23 cellular contexts compared by ENCODE assay signal in the genomic region with DNA sequence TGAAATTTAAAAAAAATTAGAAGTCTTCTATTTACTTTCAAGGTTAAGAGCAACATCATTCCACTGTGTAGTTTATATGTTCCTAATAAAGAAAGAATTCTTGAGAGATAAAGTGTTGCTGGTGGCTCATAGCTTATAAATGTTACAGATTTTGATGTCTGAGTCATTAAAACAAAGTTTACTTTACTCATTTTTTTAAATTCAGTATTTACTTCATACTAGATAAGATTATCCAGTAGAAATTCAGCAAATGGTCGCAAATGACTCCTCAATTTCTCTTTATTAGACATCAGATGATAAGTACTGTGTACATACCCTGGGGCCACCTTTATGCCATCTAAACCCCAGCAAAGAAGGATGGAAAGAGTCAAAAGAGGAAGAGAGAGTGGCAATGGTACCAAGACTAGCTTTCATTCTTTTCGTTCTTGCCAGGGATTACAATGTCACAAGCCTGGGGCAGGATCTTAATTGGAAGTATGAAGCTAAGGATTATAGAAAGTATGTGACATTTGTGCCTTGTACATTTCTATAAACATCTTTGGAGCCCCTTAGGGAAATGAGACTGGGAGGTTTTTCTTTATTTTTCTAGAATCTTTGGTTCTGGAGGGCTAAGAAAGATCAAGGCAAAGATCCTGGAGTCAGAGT.
A peak's percentile ranks its signal among the peaks of the same experiment; 100 is the strongest.
DNase-seq lines count a peak whose midpoint lies in the region; ATAC-seq and TF ChIP-seq lines count a peak whose summit lies in the region.
"Had no signal": no experiment of that assay in that cellular context is flagged by ENCODE, and none has a peak within 500 bp of the region (broad histone marks: within the 10 kb centered on the region; RNA-seq: fewer than 3 reads in every experiment).

No MANE protein-coding gene starts in this region.

- peak overlapping the region; percentile 93 for H3K4me2 ChIP-seq in IMR-90 (ENCODE audit: low read depth, low read length)

- H3K27ac ChIP-seq in IMR-90 (ENCODE audit: insufficient read depth, low read length): peak overlapping the region; percentile 100
- no peak overlapping the region for H3K27ac ChIP-seq in ovary
- H3K27ac ChIP-seq: body of pancreas, heart right ventricle had no signal

- H2AK5ac ChIP-seq in IMR-90 (ENCODE audit: low read depth, low read length): peak overlapping the region; percentile 100

- H3K27ac Mint-ChIP-seq in chondrocyte (ENCODE audit: unreplicated experiment): peak overlapping the region; percentile 45
- H3K27ac Mint-ChIP-seq: activated CD8-positive, alpha-beta T cell treated with anti-CD3 and anti-CD28 coated beads, Interleukin-2, amount 10 ng/mL, durations not matched to agents 7 days and 5 days; activated naive CD4-positive, alpha-beta T cell treated with anti-CD3 and anti-CD28 coated beads for 36 hours; activated T-cell treated with anti-CD3 and anti-CD28 coated beads, Interleukin-2, amount 50 U/mL, for 24 hours; immature natural killer cell; T-helper 2 cell treated with Interferon-gamma antibody and Interleukin-4, amounts not matched to agents 5 μg/mL and 100 μg/mL, for 36 hours had no signal

- peak overlapping the region; percentile 100 for H3K4ac ChIP-seq in IMR-90 (ENCODE audit: low read depth, low read length)

- H4K5ac ChIP-seq in IMR-90 (ENCODE audit: low read depth, low read length): peak overlapping the region; percentile 99

- peak overlapping the region; percentile 97 for H3K56ac ChIP-seq in IMR-90 (ENCODE audit: extremely low read depth, insufficient read depth, low read length)

- peak overlapping the region; percentile 100 for H2BK120ac ChIP-seq in IMR-90 (ENCODE audit: low read depth, low read length)

- TF ChIP-seq RAD21 in IMR-90 (IDR thresholded peaks at IDR 0.05; ENCODE audit: low read length): no peak

- H3K4me1 ChIP-seq in IMR-90 (ENCODE audit: control insufficient read depth, insufficient read depth, low read length) (peaks cover 18% of the 10 kb centered on the region), ovary (ENCODE audit: insufficient read depth) (no peaks in the 10 kb centered on the region)
- H3K4me1 ChIP-seq: body of pancreas had no signal

- H3K9me3 ChIP-seq in IMR-90 (ENCODE audit: control insufficient read depth, insufficient read depth, low read length) (no peaks in the 10 kb centered on the region), ovary (no peaks in the 10 kb centered on the region)
- H3K9me3 ChIP-seq: body of pancreas, heart right ventricle had no signal

- H3K27me3 Mint-ChIP-seq in chondrocyte (ENCODE audit: low read depth): no peaks in the 10 kb centered on the region
- H3K27me3 Mint-ChIP-seq: activated T-cell treated with anti-CD3 and anti-CD28 coated beads, Interleukin-2, amount 50 U/mL, for 24 hours had no signal

- H3K18ac ChIP-seq in IMR-90 (ENCODE audit: low read depth, low read length): peak overlapping the region; percentile 100

- peak; percentile 20 for DNase-seq in AG08396 (ENCODE audit: low spot score)
- peak; percentile 87 for DNase-seq in IMR-90
- no peak for DNase-seq in chondrocyte (ENCODE audit: low spot score)
- DNase-seq in kidney glomerular epithelial cell (lab: John Stamatoyannopoulos, UW): peak; percentile 12
- no peak for DNase-seq in ovary
- no peak for DNase-seq in C1 segment of cervical spinal cord (lab: John Stamatoyannopoulos, UW)
- no peak for DNase-seq in GM10248 (ENCODE audit: extremely low spot score)
- DNase-seq: activated CD8-positive, alpha-beta T cell treated with anti-CD3 and anti-CD28 coated beads, Interleukin-2, amount 10 ng/mL, durations not matched to agents 7 days and 5 days; activated naive CD4-positive, alpha-beta T cell treated with anti-CD3 and anti-CD28 coated beads for 36 hours; activated T-cell treated with anti-CD3 and anti-CD28 coated beads, Interleukin-2, amount 50 U/mL, for 24 hours; body of pancreas; dermis blood vessel endothelial cell; GDM1; H7; heart right ventricle; immature natural killer cell; NCI-H2107; NCI-H524 treated with DMSO at 0.1 percent for 48 hours; retina; substantia nigra had no signal

- in situ Hi-C loops in IMR-90 (cut with MboI; ENCODE audit: low sequenced_read_pairs): no loop called here

- peak overlapping the region; percentile 100 for H2BK20ac ChIP-seq in IMR-90 (ENCODE audit: low read depth, low read length)

- TF ChIP-seq CTCF in IMR-90 (conservative IDR thresholded peaks at IDR 0.05; ENCODE audit: low read depth, low read length) (no peak), chondrocyte (IDR thresholded peaks at IDR 0.05) (no peak), ovary (IDR thresholded peaks at IDR 0.05) (no peak), GM10248 (IDR thresholded peaks at IDR 0.05; ENCODE audit: control extremely low read depth, extremely low read depth, low read depth, missing control alignments) (no peak)

- H3K4me3 ChIP-seq in IMR-90 (ENCODE audit: insufficient read depth, low read depth, low read length) (peak overlapping the region; percentile 46; the same call in 1 of the 2 replicates), ovary (no peak overlapping the region)
- H3K4me3 ChIP-seq: body of pancreas, GM12878, heart right ventricle had no signal

- dilution Hi-C loops in IMR-90 (cut with HindIII; ENCODE audit: low sequenced_read_pairs, unreplicated experiment): no loop called here

- H3K36me3 Mint-ChIP-seq in chondrocyte (ENCODE audit: low read depth): no peaks in the 10 kb centered on the region
- H3K36me3 Mint-ChIP-seq: immature natural killer cell had no signal

- no peaks in the 10 kb centered on the region for H3K27me3 ChIP-seq in IMR-90 (ENCODE audit: control insufficient read depth, insufficient read depth, low read length)
- no peaks in the 10 kb centered on the region for H3K27me3 ChIP-seq in ovary
- H3K27me3 ChIP-seq: body of pancreas, heart right ventricle had no signal

- peak overlapping the region; percentile 37 for H2AK9ac ChIP-seq in IMR-90 (replicated peaks; ENCODE audit: low read depth, low read length, poor library complexity)

- H3K23ac ChIP-seq in IMR-90 (ENCODE audit: low read depth, low read length): peak overlapping the region; percentile 100

- H3K9ac ChIP-seq in IMR-90 (ENCODE audit: low read depth, low read length): peak overlapping the region; percentile 82

- H2BK5ac ChIP-seq in IMR-90 (ENCODE audit: low read depth, low read length, poor library complexity, severe bottlenecking): peak overlapping the region; percentile 100

- H3K36me3 ChIP-seq in IMR-90 (ENCODE audit: control insufficient read depth, insufficient read depth, low read length) (peaks cover 9% of the 10 kb centered on the region), ovary (no peaks in the 10 kb centered on the region)
- H3K36me3 ChIP-seq: heart right ventricle had no signal

- peak overlapping the region; percentile 97 for H2BK15ac ChIP-seq in IMR-90 (ENCODE audit: low read depth, low read length)

- no peaks in the 10 kb centered on the region for H4K20me1 ChIP-seq in IMR-90 (ENCODE audit: insufficient read depth, low read length)

- H3K79me1 ChIP-seq in IMR-90 (ENCODE audit: low read depth in 1 of 2, low read length in 2 of 2): peaks cover 28 to 41% of the 10 kb centered on the region in 2 experiments; a peak in 3 of 4 replicates

- peaks cover 31% of the 10 kb centered on the region for H3K4me1 Mint-ChIP-seq in chondrocyte (ENCODE audit: low read depth)
- H3K4me1 Mint-ChIP-seq: immature natural killer cell had no signal

- peak overlapping the region; percentile 100 for H3K14ac ChIP-seq in IMR-90 (replicated peaks; ENCODE audit: low read depth, low read length)

- POLR2A ChIA-PET in IMR-90 (lab: Charles Lee; ENCODE audit: unreplicated experiment) (interaction anchor here (0.8 to 1.1 kb wide), 2 partner anchors 71 to 372 kb away, joined by 3 read pairs; no protein-coding TSS in a partner anchor), GM10248 (lab: Yijun Ruan, JAX) (no interaction called here)

- H2AFZ ChIP-seq in IMR-90 (replicated peaks; ENCODE audit: low read length, poor library complexity): no peak overlapping the region

- no peak for TF ChIP-seq POLR2A in IMR-90 (IDR thresholded peaks at IDR 0.05; ENCODE audit: low read depth, low read length)
- TF ChIP-seq POLR2A in ovary (IDR thresholded peaks at IDR 0.05): no peak

- CTCF ChIA-PET in IMR-90 (lab: Yijun Ruan, JAX): interaction anchor here (0.6 to 1.5 kb wide), 3 partner anchors 11 to 226 kb away, joined by 3 to 6 read pairs (median 3); no protein-coding TSS in a partner anchor
- CTCF ChIA-PET in GM10248 (lab: Yijun Ruan, JAX): no interaction called here

- TF ChIP-seq EP300 in ovary (IDR thresholded peaks at IDR 0.05): no peak

- no peak overlapping the region for H3K4me3 Mint-ChIP-seq in chondrocyte (ENCODE audit: unreplicated experiment)
- H3K4me3 Mint-ChIP-seq: activated CD8-positive, alpha-beta T cell treated with anti-CD3 and anti-CD28 coated beads, Interleukin-2, amount 10 ng/mL, durations not matched to agents 7 days and 5 days; activated naive CD4-positive, alpha-beta T cell treated with anti-CD3 and anti-CD28 coated beads for 36 hours; activated T-cell treated with anti-CD3 and anti-CD28 coated beads, Interleukin-2, amount 50 U/mL, for 24 hours; immature natural killer cell; T-helper 2 cell treated with Interferon-gamma antibody and Interleukin-4, amounts not matched to agents 5 μg/mL and 100 μg/mL, for 36 hours had no signal

- H4K8ac ChIP-seq in IMR-90 (ENCODE audit: low read depth in 2 of 2, low read length in 2 of 2): peak overlapping the region; percentile 99

- intact Hi-C loops in IMR-90 (cut with micrococcal nuclease) (loop anchor here (1.0 to 5.0 kb wide), 5 partner anchors 49 to 518 kb away; no protein-coding TSS in a partner anchor), ovary (cut with DNase I) (no loop called here)

- H4K91ac ChIP-seq in IMR-90 (ENCODE audit: insufficient read depth, low read depth, low read length): peak overlapping the region; percentile 100

- H3K9me1 ChIP-seq in IMR-90 (ENCODE audit: insufficient read depth, low read length): 0 out of 2 replicates have a peak, but pooled peaks cover 8% of the 10 kb centered on the region

- H3K9me3 Mint-ChIP-seq in chondrocyte (ENCODE audit: low read depth): no peaks in the 10 kb centered on the region

- ATAC-seq in IMR-90 (ENCODE audit: low read depth): peak; percentile 77
- no peak for ATAC-seq in GM18907 (IDR thresholded peaks at IDR 0.05; ENCODE audit: unreplicated experiment)
- ATAC-seq: activated CD8-positive, alpha-beta T cell treated with anti-CD3 and anti-CD28 coated beads, Interleukin-2, amount 10 ng/mL, durations not matched to agents 7 days and 5 days; body of pancreas; GM12878; heart right ventricle had no signal

- no TSS peak for BruUV-seq in IMR-90 (replicated peaks; lab: Mats Ljungman, UMichigan)

- WGBS in IMR-90 (ENCODE audit: extremely low coverage in 2 of 2, insufficient read length in 1 of 2), 2 experiments: no CpG with 5 or more reads among the region's 2 CpGs
- 23 to 40% (median 26%) methylated on average over 2 of the region's 2 CpGs for WGBS in ovary, 3 donors

TF ChIP-seq in IMR-90, 13 proteins besides CTCF, POLR2A, EP300 and RAD21 (continues in another document):
- TF ChIP-seq, protein P1, sequence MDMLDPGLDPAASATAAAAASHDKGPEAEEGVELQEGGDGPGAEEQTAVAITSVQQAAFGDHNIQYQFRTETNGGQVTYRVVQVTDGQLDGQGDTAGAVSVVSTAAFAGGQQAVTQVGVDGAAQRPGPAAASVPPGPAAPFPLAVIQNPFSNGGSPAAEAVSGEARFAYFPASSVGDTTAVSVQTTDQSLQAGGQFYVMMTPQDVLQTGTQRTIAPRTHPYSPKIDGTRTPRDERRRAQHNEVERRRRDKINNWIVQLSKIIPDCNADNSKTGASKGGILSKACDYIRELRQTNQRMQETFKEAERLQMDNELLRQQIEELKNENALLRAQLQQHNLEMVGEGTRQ (IDR thresholded peaks at IDR 0.05; ENCODE audit: low read depth, low read length): no peak

Comparison
In these comparisons a context has a peak if more than half of its experiments do, and no peak if none do; other contexts are left out.
1. DNase-seq: peak in AG08396 (single experiment), IMR-90 (single experiment) and kidney glomerular epithelial cell (single experiment); none in chondrocyte (single experiment), ovary (0 of 5), C1 segment of cervical spinal cord (0 of 14) and GM10248 (single experiment).